Comparison of ENCODE assay signal across 1 cellular context in the genomic region with DNA sequence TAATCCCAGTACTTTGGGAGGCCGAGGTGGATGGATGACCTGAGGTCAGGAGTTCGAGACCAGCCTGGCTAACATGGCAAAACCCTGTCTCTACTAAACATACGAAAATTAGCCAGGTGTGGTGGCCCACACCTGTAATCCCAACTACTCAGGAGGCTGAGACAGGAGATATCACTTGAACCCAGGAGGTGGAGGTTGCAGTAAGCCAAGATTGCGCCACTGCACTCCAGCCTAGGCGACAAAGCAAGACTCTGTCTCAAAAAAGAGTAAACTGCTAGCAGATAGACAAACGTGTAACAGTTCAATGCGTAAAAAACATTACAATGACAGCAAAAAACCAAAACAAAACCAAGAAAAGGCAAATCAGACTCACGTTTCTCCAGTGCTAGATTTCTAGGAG. TPM values are rescaled to one million over a fixed set of nuclear protein-coding genes. Genes with fewer than 3 reads are reported as not detected.
"Had no signal": no experiment of that assay in that cellular context is flagged by ENCODE, and none has a peak within 500 bp of the region (broad histone marks: within the 10 kb centered on the region; RNA-seq: fewer than 3 reads in every experiment).

No MANE protein-coding gene starts in this region.

RNA-seq across cellular contexts. Expression of gene PSPH, which starts 19.7 kb away (rescaled TPM):
- total RNA-seq: ascending aorta had no signal
